28 cellular contexts compared by ENCODE assay signal in genomic region chr13:101535192-101535746, GRCh38.
A peak's percentile ranks its signal among the peaks of the same experiment; 100 is the strongest.
DNase-seq lines count a peak whose midpoint lies in the region; FAIRE-seq and TF ChIP-seq lines count a peak whose summit lies in the region.
"Had no signal": no experiment of that assay in that cellular context is flagged by ENCODE, and none has a peak within 500 bp of the region (broad histone marks: within the 10 kb centered on the region; RNA-seq: fewer than 3 reads in every experiment).

No MANE protein-coding gene starts in this region.

- DNase-seq in HFFc6 (peak; percentile 62), astrocyte (ENCODE audit: low read depth) (no peak), fibroblast of the aortic adventitia (ENCODE audit: low read depth) (peak; percentile 43), NCI-H2171 (lab: John Stamatoyannopoulos, UW) (no peak), NCI-H1694 (lab: John Stamatoyannopoulos, UW) (no peak), mesothelial cell of epicardium (ENCODE audit: low spot score in 2 of 2, unreplicated experiment in 2 of 2) (no peak), hypothalamus (lab: John Stamatoyannopoulos, UW) (no peak)
- DNase-seq: activated B cell treated with CpG ODN at 0.5 μM for 24 hours; activated naive CD4-positive, alpha-beta T cell; activated naive CD8-positive, alpha-beta T cell treated with anti-CD3 and anti-CD28 coated beads, Interleukin-2, amount 50 U/mL, for 24 hours; activated T-cell treated with anti-CD3 and anti-CD28 coated beads, Interleukin-2, amount 50 U/mL, for 72 hours; Calu3; CD4-positive, CD25-positive, alpha-beta regulatory T cell; DMS79 treated with DMSO at 0.1 percent for 48 hours; foreskin melanocyte; NCI-H1092; NCI-H187 treated with DMSO at 0.1 percent for 48 hours; NCI-H524 treated with DMSO at 0.1 percent for 48 hours; PC-9; stimulated activated naive CD4-positive, alpha-beta T cell; upper lobe of right lung had no signal

- H3K9me3 ChIP-seq in astrocyte (ENCODE audit: insufficient read depth, low read depth, low read length) = no peaks in the 10 kb centered on the region
- H3K9me3 ChIP-seq: upper lobe of right lung had no signal

- H3K4me3 Mint-ChIP-seq in HFFc6 (peak overlapping the region; percentile 52), astrocyte (ENCODE audit: unreplicated experiment) (no peak overlapping the region), mesothelial cell of epicardium (no peak overlapping the region)
- H3K4me3 Mint-ChIP-seq: activated B cell treated with CpG ODN at 0.5 μM for 24 hours; activated naive CD8-positive, alpha-beta T cell treated with anti-CD3 and anti-CD28 coated beads, Interleukin-2, amount 50 U/mL, for 24 hours; activated T-cell treated with anti-CD3 and anti-CD28 coated beads, Interleukin-2, amount 50 U/mL, for 72 hours; brain; CD4-positive, CD25-positive, alpha-beta regulatory T cell; GM23338; nephron; T-helper 1 cell treated with Interleukin-12 subunit alpha and Interleukin-12 subunit beta and Interleukin-4 antibody, amounts not matched to agents 30 μg/mL and 1 μg/mL, for 36 hours had no signal

- H3K9ac ChIP-seq in astrocyte (ENCODE audit: low read length) = no peak overlapping the region

- H3K9me3 Mint-ChIP-seq in HFFc6 = no peaks in the 10 kb centered on the region
- H3K9me3 Mint-ChIP-seq in astrocyte (ENCODE audit: unreplicated experiment) = peaks cover 2% of the 10 kb centered on the region
- H3K9me3 Mint-ChIP-seq in mesothelial cell of epicardium = no peaks in the 10 kb centered on the region
- H3K9me3 Mint-ChIP-seq: activated B cell treated with CpG ODN at 0.5 μM for 24 hours; activated naive CD8-positive, alpha-beta T cell treated with anti-CD3 and anti-CD28 coated beads, Interleukin-2, amount 50 U/mL, for 24 hours; brain; CD4-positive, CD25-positive, alpha-beta regulatory T cell; GM23338; T-helper 1 cell treated with Interleukin-12 subunit alpha and Interleukin-12 subunit beta and Interleukin-4 antibody, amounts not matched to agents 30 μg/mL and 1 μg/mL, for 36 hours had no signal

- TF ChIP-seq CTCF in HFFc6 (IDR thresholded peaks at IDR 0.05) = no peak
- TF ChIP-seq CTCF in astrocyte (IDR thresholded peaks at IDR 0.05; ENCODE audit: insufficient read depth, low read depth, low read length) = no peak
- no peak for TF ChIP-seq CTCF in fibroblast of the aortic adventitia (IDR thresholded peaks at IDR 0.05; ENCODE audit: insufficient read depth, low read length)
- TF ChIP-seq CTCF in mesothelial cell of epicardium (IDR thresholded peaks at IDR 0.05; ENCODE audit: unreplicated experiment) = no peak

- H3K27me3 Mint-ChIP-seq in HFFc6 (ENCODE audit: insufficient read depth) (no peaks in the 10 kb centered on the region), astrocyte (ENCODE audit: low read depth, unreplicated experiment) (no peaks in the 10 kb centered on the region), mesothelial cell of epicardium (ENCODE audit: low read depth) (no peaks in the 10 kb centered on the region)
- H3K27me3 Mint-ChIP-seq: activated B cell treated with CpG ODN at 0.5 μM for 24 hours, brain had no signal

- no peak overlapping the region for H3K27ac ChIP-seq in astrocyte (ENCODE audit: low read depth, low read length)
- H3K27ac ChIP-seq: hepatocyte, PC-9, SK-N-MC, skin epidermis, upper lobe of right lung had no signal

- no peak overlapping the region for H2AFZ ChIP-seq in astrocyte (ENCODE audit: low read depth, low read length)
- H2AFZ ChIP-seq: GM23338, hepatocyte, PC-9 had no signal

- H3K4me1 ChIP-seq in astrocyte (ENCODE audit: insufficient read depth, low read length) = no peaks in the 10 kb centered on the region
- H3K4me1 ChIP-seq: upper lobe of right lung had no signal

- H3K4me1 Mint-ChIP-seq in HFFc6 (ENCODE audit: low read depth) (peaks cover 50% of the 10 kb centered on the region), astrocyte (ENCODE audit: low read depth, unreplicated experiment) (peaks cover 10% of the 10 kb centered on the region), mesothelial cell of epicardium (no peaks in the 10 kb centered on the region)
- H3K4me1 Mint-ChIP-seq: activated B cell treated with CpG ODN at 0.5 μM for 24 hours; activated naive CD8-positive, alpha-beta T cell treated with anti-CD3 and anti-CD28 coated beads, Interleukin-2, amount 50 U/mL, for 24 hours; brain; CD4-positive, CD25-positive, alpha-beta regulatory T cell; GM23338; nephron had no signal

- no peak overlapping the region for H3K4me3 ChIP-seq in astrocyte (ENCODE audit: insufficient read depth, low read depth, low read length)
- no peak overlapping the region for H3K4me3 ChIP-seq in fibroblast of the aortic adventitia (ENCODE audit: low read depth, low read length)
- H3K4me3 ChIP-seq: GM23338, hepatocyte, PC-9, SK-N-MC, skin epidermis, upper lobe of right lung had no signal

- H3K79me2 ChIP-seq in astrocyte (ENCODE audit: insufficient read depth, low read length) = no peaks in the 10 kb centered on the region
- H3K79me2 ChIP-seq: hepatocyte had no signal

- H4K20me1 ChIP-seq in astrocyte (ENCODE audit: insufficient read depth, low read length) = no peaks in the 10 kb centered on the region

- H3K27ac Mint-ChIP-seq in HFFc6 (peak overlapping the region; percentile 84), astrocyte (ENCODE audit: unreplicated experiment) (no peak overlapping the region), mesothelial cell of epicardium (no peak overlapping the region)
- H3K27ac Mint-ChIP-seq: activated B cell treated with CpG ODN at 0.5 μM for 24 hours; activated naive CD8-positive, alpha-beta T cell treated with anti-CD3 and anti-CD28 coated beads, Interleukin-2, amount 50 U/mL, for 24 hours; activated T-cell treated with anti-CD3 and anti-CD28 coated beads, Interleukin-2, amount 50 U/mL, for 72 hours; brain; CD4-positive, CD25-positive, alpha-beta regulatory T cell; GM23338; nephron; T-helper 1 cell treated with Interleukin-12 subunit alpha and Interleukin-12 subunit beta and Interleukin-4 antibody, amounts not matched to agents 30 μg/mL and 1 μg/mL, for 36 hours had no signal

- H3K4me2 ChIP-seq in astrocyte (ENCODE audit: low read length) = no peak overlapping the region
- H3K4me2 ChIP-seq: GM23338, hepatocyte, PC-9 had no signal

- H3K36me3 Mint-ChIP-seq in HFFc6 (ENCODE audit: low read depth) (peaks cover 6% of the 10 kb centered on the region), astrocyte (ENCODE audit: low read depth, unreplicated experiment) (no peaks in the 10 kb centered on the region), mesothelial cell of epicardium (no peaks in the 10 kb centered on the region)
- H3K36me3 Mint-ChIP-seq: brain; CD4-positive, CD25-positive, alpha-beta regulatory T cell had no signal

- H3K27me3 ChIP-seq in astrocyte (ENCODE audit: insufficient read depth, low read length) = no peaks in the 10 kb centered on the region
- H3K27me3 ChIP-seq: hepatocyte, upper lobe of right lung had no signal

- FAIRE-seq in astrocyte (lab: Jason Lieb, UNC) = peak; percentile 85

- no peaks in the 10 kb centered on the region for H3K36me3 ChIP-seq in astrocyte (ENCODE audit: insufficient read depth, low read length)
- H3K36me3 ChIP-seq: upper lobe of right lung had no signal

Comparison
In these comparisons a context has a peak if more than half of its experiments do, and no peak if none do; other contexts are left out.
1. DNase-seq: peak in HFFc6 (single experiment) and fibroblast of the aortic adventitia (single experiment); none in astrocyte (single experiment), NCI-H2171 (single experiment), NCI-H1694 (single experiment), mesothelial cell of epicardium (0 of 2) and hypothalamus (0 of 51).